In genomic region chrX:110851780-110852179, GRCh38 we compare ENCODE assay signal across 13 cellular contexts. TPM values are rescaled to one million over a fixed set of nuclear protein-coding genes. Genes with fewer than 3 reads are reported as not detected.
A peak's percentile ranks its signal among the peaks of the same experiment; 100 is the strongest.
DNase-seq lines count a peak whose midpoint lies in the region; ATAC-seq, FAIRE-seq and TF ChIP-seq lines count a peak whose summit lies in the region.
"Had no signal": no experiment of that assay in that cellular context is flagged by ENCODE, and none has a peak within 500 bp of the region (broad histone marks: within the 10 kb centered on the region; RNA-seq: fewer than 3 reads in every experiment).

No MANE protein-coding gene starts in this region.

- H3K36me3 ChIP-seq in fibroblast of lung (ENCODE audit: control insufficient read depth, insufficient read depth, low read length) (no peaks in the 10 kb centered on the region), upper lobe of right lung (no peaks in the 10 kb centered on the region)

- H3K4me1 Mint-ChIP-seq in activated T-cell treated with anti-CD3 and anti-CD28 coated beads, Interleukin-2, amount 50 U/mL, for 4 hours (ENCODE audit: low read depth), result no peaks in the 10 kb centered on the region

- no peaks in the 10 kb centered on the region for H3K79me2 ChIP-seq in fibroblast of lung (ENCODE audit: control insufficient read depth, insufficient read depth, low read length)

- H3K4me1 ChIP-seq in A549 (peaks cover 6% of the 10 kb centered on the region; the same call in 1 of the 3 replicates), fibroblast of lung (ENCODE audit: control insufficient read depth, extremely low read depth, insufficient read depth, low read length) (no peaks in the 10 kb centered on the region), upper lobe of right lung (no peaks in the 10 kb centered on the region)

- H3K27me3 ChIP-seq in fibroblast of lung (ENCODE audit: control insufficient read depth, insufficient read depth, low read length), result no peaks in the 10 kb centered on the region
- H3K27me3 ChIP-seq in upper lobe of right lung, result no peaks in the 10 kb centered on the region

- H3K36me3 Mint-ChIP-seq in activated T-cell treated with anti-CD3 and anti-CD28 coated beads, Interleukin-2, amount 50 U/mL, for 4 hours (ENCODE audit: insufficient read depth), result no peaks in the 10 kb centered on the region
- H3K36me3 Mint-ChIP-seq: activated CD8-positive, alpha-beta memory T cell treated with anti-CD3 and anti-CD28 coated beads, Interleukin-2, amount 10 ng/mL, durations not matched to agents 7 days and 5 days had no signal

- CTCF ChIA-PET in A549 (lab: Yijun Ruan, JAX), result interaction anchor here (0.6 to 2.7 kb wide), 4 partner anchors 393 to 1975 kb away, joined by 3 to 12 read pairs (median 5); no protein-coding TSS in a partner anchor

- H3K4me3 ChIP-seq in A549 (no peak overlapping the region), fibroblast of lung (replicated peaks in 1 of 4; ENCODE audit: control extremely low read depth in 1 of 4, insufficient read depth in 1 of 4, low read depth in 3 of 4, low read length in 4 of 4) (no peak overlapping the region), upper lobe of right lung (no peak overlapping the region)

- intact Hi-C loops in upper lobe of right lung (cut with DNase I), result loop anchor here (5.0 kb wide), 1 partner anchor 399 kb away; no protein-coding TSS in a partner anchor

- no peaks in the 10 kb centered on the region for H3K9me3 Mint-ChIP-seq in activated T-cell treated with anti-CD3 and anti-CD28 coated beads, Interleukin-2, amount 50 U/mL, for 4 hours
- H3K9me3 Mint-ChIP-seq: nephron; T-helper 2 cell treated with Interferon-gamma antibody and Interleukin-4, amounts not matched to agents 5 μg/mL and 100 μg/mL, for 36 hours had no signal

- no peak overlapping the region for H3K4me2 ChIP-seq in A549
- no peak overlapping the region for H3K4me2 ChIP-seq in fibroblast of lung (ENCODE audit: extremely low read depth, insufficient read depth, low read length)

- DNase-seq in A549 (ENCODE audit: low read depth in 1 of 2, low spot score in 1 of 2) (peak; percentile 3 to 13), OCI-M1 (lab: John Stamatoyannopoulos, UW) (peak; percentile 3), fibroblast of lung (ENCODE audit: low read depth in 2 of 2) (peak; percentile 12 to 14), superior temporal gyrus (ENCODE audit: extremely low spot score) (no peak), upper lobe of right lung (no peak)
- no peak for DNase-seq in activated T-cell treated with anti-CD3 and anti-CD28 coated beads, Interleukin-2, amount 50 U/mL, for 4 hours
- DNase-seq: activated CD8-positive, alpha-beta memory T cell treated with anti-CD3 and anti-CD28 coated beads, Interleukin-2, amount 10 ng/mL, durations not matched to agents 7 days and 5 days; kidney; NCI-H1436 treated with DMSO at 0.1 percent for 48 hours had no signal

- no peaks in the 10 kb centered on the region for H4K20me1 ChIP-seq in fibroblast of lung (ENCODE audit: control insufficient read depth, extremely low read depth, insufficient read depth, low read length)

- H3K9me3 ChIP-seq in A549 (no peaks in the 10 kb centered on the region), fibroblast of lung (ENCODE audit: control insufficient read depth, insufficient read depth, low read depth, low read length) (no peaks in the 10 kb centered on the region), upper lobe of right lung (no peaks in the 10 kb centered on the region)

- no peak for TF ChIP-seq RAD21 in A549 (conservative IDR thresholded peaks at IDR 0.05 in 1 of 2, IDR thresholded peaks at IDR 0.05 in 1 of 2)

- no peak for FAIRE-seq in A549 (lab: Jason Lieb, UNC)
- FAIRE-seq: kidney had no signal

- no peaks in the 10 kb centered on the region for H3K27me3 Mint-ChIP-seq in activated T-cell treated with anti-CD3 and anti-CD28 coated beads, Interleukin-2, amount 50 U/mL, for 4 hours (ENCODE audit: low read depth)

- TF ChIP-seq CTCF in A549 (IDR thresholded peaks at IDR 0.05) (no peak), fibroblast of lung (conservative IDR thresholded peaks at IDR 0.05 in 1 of 2, IDR thresholded peaks at IDR 0.05 in 1 of 2; ENCODE audit: low read depth in 1 of 2, low read length in 2 of 2) (no peak), upper lobe of right lung (IDR thresholded peaks at IDR 0.05) (no peak)

- WGBS in A549 (ENCODE audit: missing lambda C conversion rate), result 33% methylated on average over 1 of the region's 4 CpGs

- no peak for TF ChIP-seq POLR2A in A549 (IDR thresholded peaks at IDR 0.05; ENCODE audit: low read length)

- H3K27ac ChIP-seq in A549 (no peak overlapping the region), fibroblast of lung (ENCODE audit: insufficient read depth, low read length) (no peak overlapping the region), upper lobe of right lung (no peak overlapping the region)

- ATAC-seq in A549, result peak in 1 of 2 experiments; percentile 57; a peak in 3 of 6 replicates
- ATAC-seq in GM19463 (IDR thresholded peaks at IDR 0.05; ENCODE audit: unreplicated experiment), result peak; percentile 66
- no peak for ATAC-seq in HG03457 (IDR thresholded peaks at IDR 0.05; ENCODE audit: unreplicated experiment)
- no peak for ATAC-seq in upper lobe of right lung
- ATAC-seq in activated T-cell treated with anti-CD3 and anti-CD28 coated beads, Interleukin-2, amount 50 U/mL, for 4 hours, result no peak
- ATAC-seq: activated CD8-positive, alpha-beta memory T cell treated with anti-CD3 and anti-CD28 coated beads, Interleukin-2, amount 10 ng/mL, durations not matched to agents 7 days and 5 days had no signal

- TF ChIP-seq EP300 in A549 (IDR thresholded peaks at IDR 0.05), result no peak

- no peak overlapping the region for H2AFZ ChIP-seq in fibroblast of lung (ENCODE audit: low read length)

- no peak overlapping the region for H3K4me3 Mint-ChIP-seq in activated T-cell treated with anti-CD3 and anti-CD28 coated beads, Interleukin-2, amount 50 U/mL, for 4 hours
- H3K4me3 Mint-ChIP-seq: activated CD8-positive, alpha-beta memory T cell treated with anti-CD3 and anti-CD28 coated beads, Interleukin-2, amount 10 ng/mL, durations not matched to agents 7 days and 5 days; nephron; T-helper 2 cell treated with Interferon-gamma antibody and Interleukin-4, amounts not matched to agents 5 μg/mL and 100 μg/mL, for 36 hours had no signal

- H3K9ac ChIP-seq in fibroblast of lung (ENCODE audit: insufficient read depth, low read length), result no peak overlapping the region

- POLR2A ChIA-PET in A549 (lab: Yijun Ruan, JAX), result no interaction called here

TF ChIP-seq in A549, 52 proteins besides CTCF, POLR2A, EP300 and RAD21:
- TF ChIP-seq RFX5 (IDR thresholded peaks at IDR 0.05) (no peak), MAFK (IDR thresholded peaks at IDR 0.05; ENCODE audit: partially characterized antibody) (no peak), HOXA7 (CRISPR knock-in tag; IDR thresholded peaks at IDR 0.05) (no peak), ESRRA (IDR thresholded peaks at IDR 0.05; ENCODE audit: borderline replicate concordance, low read length) (no peak), ZSCAN20 (CRISPR knock-in tag; IDR thresholded peaks at IDR 0.05) (no peak), SREBF2 (IDR thresholded peaks at IDR 0.05) (no peak)

RNA-seq across cellular contexts. Expression of gene CHRDL1, which starts 56.2 kb away (rescaled TPM):
- not detected in 2 replicates for polyA plus RNA-seq in A549 (2011; rRNA removed)
- not detected in 2 replicates for polyA plus RNA-seq in A549 (2012; cell fraction: cytosol; rRNA removed)
- not detected in 2 replicates for polyA plus RNA-seq in A549 (2012; cell fraction: nucleus; rRNA removed)
- not detected in 3 replicates for polyA plus RNA-seq in A549 (2017; fragmentation: RNase III; extraction: RNeasy Plus Mini Kit Qiagen cat#74134 plus additional on column Dnase treatment)
- polyA minus RNA-seq in A549 (2011; rRNA and poly(A)+ RNA removed), result not detected in 2 replicates
- total RNA-seq in fibroblast of lung, result 4.5 and 9.0 TPM in 2 replicates
- polyA plus RNA-seq in fibroblast of lung, result 1.4 and 10.1 TPM in 2 replicates
- 0.98 and 6.5 TPM in 2 replicates for polyA plus RNA-seq in fibroblast of lung (2012)
- 3.9 and 5.5 TPM in 2 replicates for polyA minus RNA-seq in fibroblast of lung (ENCODE audit: low replicate concordance)
- total RNA-seq in upper lobe of right lung, result 95.8 TPM
- total RNA-seq in activated T-cell treated with anti-CD3 and anti-CD28 coated beads, Interleukin-2, amount 50 U/mL, for 4 hours, result under 1 TPM in 1 of 3 donors, not detected in 2; 0.10 TPM
- total RNA-seq: activated CD8-positive, alpha-beta memory T cell treated with anti-CD3 and anti-CD28 coated beads, Interleukin-2, amount 10 ng/mL, durations not matched to agents 7 days and 5 days had no signal

Comparison
In these comparisons a context has a peak if more than half of its experiments do, and no peak if none do; other contexts are left out.
1. DNase-seq: peak in A549 (2 of 2), OCI-M1 (single experiment) and fibroblast of lung (2 of 2); none in superior temporal gyrus (single experiment), upper lobe of right lung (single experiment) and activated T-cell treated with anti-CD3 and anti-CD28 coated beads, Interleukin-2, amount 50 U/mL, for 4 hours (single experiment).